8 cellular contexts compared by ENCODE assay signal in genomic region chr19:36489920-36490415, GRCh38. TPM values are rescaled to one million over a fixed set of nuclear protein-coding genes. Genes with fewer than 3 reads are reported as not detected.
DNase-seq lines count a peak whose midpoint lies in the region; ATAC-seq and TF ChIP-seq lines count a peak whose summit lies in the region.

No MANE protein-coding gene starts in this region.

- H2BK120ac ChIP-seq in trophoblast cell (ENCODE audit: insufficient read depth, low read length, poor library complexity), result peak overlapping the region; percentile 32

- peak overlapping the region; percentile 86 for H2AFZ ChIP-seq in OCI-LY7 (ENCODE audit: low read length)
- H2AFZ ChIP-seq in trophoblast cell (ENCODE audit: insufficient read depth, low read length, poor library complexity), result peak overlapping the region; percentile 85

- peak overlapping the region; percentile 93 for H4K8ac ChIP-seq in trophoblast cell (ENCODE audit: low read depth, low read length)

- H3K36me3 ChIP-seq in CD4-positive, CD25-positive, alpha-beta regulatory T cell (ENCODE audit: control insufficient read depth, insufficient read depth, low read length), result no peaks in the 10 kb centered on the region
- peaks cover 32% of the 10 kb centered on the region for H3K36me3 ChIP-seq in OCI-LY7 (ENCODE audit: insufficient read depth, low read length)
- H3K36me3 ChIP-seq in cardiac muscle cell, result no peaks in the 10 kb centered on the region
- H3K36me3 ChIP-seq in trophoblast cell (ENCODE audit: control insufficient read depth in 1 of 2, insufficient read depth in 2 of 2, low read length in 2 of 2), result no peaks in the 10 kb centered on the region
- no peaks in the 10 kb centered on the region for H3K36me3 ChIP-seq in vagina

- peak overlapping the region; percentile 96 to 100 (median 98) for H3K4me3 Mint-ChIP-seq in CD4-positive, CD25-positive, alpha-beta regulatory T cell

- H4K20me1 ChIP-seq in OCI-LY7 (ENCODE audit: insufficient read depth, low read length), result no peaks in the 10 kb centered on the region

- no peak overlapping the region for H3K9ac ChIP-seq in trophoblast cell (ENCODE audit: low read length)

- peak; percentile 46 to 51 for ATAC-seq in CD4-positive, CD25-positive, alpha-beta regulatory T cell (ENCODE audit: low read depth in 2 of 2)
- ATAC-seq in GM19043 (IDR thresholded peaks at IDR 0.05; ENCODE audit: low read depth, unreplicated experiment) (peak; percentile 52), HG03442 (IDR thresholded peaks at IDR 0.05; ENCODE audit: unreplicated experiment) (peak; percentile 46)

- peaks cover 7% of the 10 kb centered on the region for H3K36me3 Mint-ChIP-seq in CD4-positive, CD25-positive, alpha-beta regulatory T cell

- peaks cover 17 to 47% (median 26%) of the 10 kb centered on the region in 4 donors for H3K4me1 Mint-ChIP-seq in CD4-positive, CD25-positive, alpha-beta regulatory T cell

- H3K4me1 ChIP-seq in CD4-positive, CD25-positive, alpha-beta regulatory T cell (ENCODE audit: control insufficient read depth, insufficient read depth, low read length, poor library complexity, severe bottlenecking), result peaks cover 21% of the 10 kb centered on the region
- H3K4me1 ChIP-seq in OCI-LY7 (ENCODE audit: insufficient read depth, low read length, poor library complexity, severe bottlenecking), result peaks cover 52% of the 10 kb centered on the region
- no peaks in the 10 kb centered on the region for H3K4me1 ChIP-seq in cardiac muscle cell (ENCODE audit: low read depth)
- peaks cover 0 to 2% of the 10 kb centered on the region in 2 experiments for H3K4me1 ChIP-seq in trophoblast cell (ENCODE audit: control insufficient read depth in 1 of 2, insufficient read depth in 2 of 2, low read length in 2 of 2)
- peaks cover 19% of the 10 kb centered on the region for H3K4me1 ChIP-seq in vagina

- intact Hi-C loops in OCI-LY7 (cut with micrococcal nuclease; ENCODE audit: unreplicated experiment) (loop anchor here (2.0 to 10.0 kb wide), 3 partner anchors 39 to 365 kb away; partner anchors contain the start of genes ZNF260 and ZNF529), vagina (cut with DNase I) (no loop called here)

- H4K12ac ChIP-seq in trophoblast cell (ENCODE audit: low read depth, low read length), result peak overlapping the region; percentile 100

- H3K9me3 Mint-ChIP-seq in CD4-positive, CD25-positive, alpha-beta regulatory T cell, result peaks cover 0 to 33% (median 5%) of the 10 kb centered on the region in 7 donors

- H2AK5ac ChIP-seq in trophoblast cell (ENCODE audit: low read length), result peak overlapping the region; percentile 85

- peak overlapping the region; percentile 100 for H2BK5ac ChIP-seq in trophoblast cell (ENCODE audit: low read depth, low read length, poor library complexity)

- no peaks in the 10 kb centered on the region for H3K27me3 ChIP-seq in CD4-positive, CD25-positive, alpha-beta regulatory T cell (ENCODE audit: control insufficient read depth, insufficient read depth, low read length)
- no peaks in the 10 kb centered on the region for H3K27me3 ChIP-seq in cardiac muscle cell
- no peaks in the 10 kb centered on the region for H3K27me3 ChIP-seq in trophoblast cell (ENCODE audit: insufficient read depth, low read length)
- no peaks in the 10 kb centered on the region for H3K27me3 ChIP-seq in vagina

- peak overlapping the region; percentile 86 for H3K18ac ChIP-seq in trophoblast cell (ENCODE audit: low read length)

- H3K79me2 ChIP-seq in OCI-LY7 (ENCODE audit: insufficient read depth, low read depth, low read length), result peaks cover 31% of the 10 kb centered on the region
- peaks cover 7% of the 10 kb centered on the region for H3K79me2 ChIP-seq in trophoblast cell (ENCODE audit: control insufficient read depth, insufficient read depth, low read length, poor library complexity)

- TF ChIP-seq CTCF in OCI-LY7 (conservative IDR thresholded peaks at IDR 0.05; ENCODE audit: low read length), result no peak
- no peak for TF ChIP-seq CTCF in cardiac muscle cell (IDR thresholded peaks at IDR 0.05; ENCODE audit: low read depth, low read length)
- TF ChIP-seq CTCF in vagina (IDR thresholded peaks at IDR 0.05), result no peak

- H3K9me3 ChIP-seq in CD4-positive, CD25-positive, alpha-beta regulatory T cell (ENCODE audit: control insufficient read depth in 2 of 2, low read length in 2 of 2), result peaks cover 0 to 7% of the 10 kb centered on the region in 2 experiments
- peaks cover 15% of the 10 kb centered on the region; the same call in 1 of the 2 replicates for H3K9me3 ChIP-seq in OCI-LY7 (ENCODE audit: low read length)
- no peaks in the 10 kb centered on the region for H3K9me3 ChIP-seq in cardiac muscle cell (ENCODE audit: low read depth)
- H3K9me3 ChIP-seq in trophoblast cell (ENCODE audit: insufficient read depth, low read depth, low read length), result peaks cover 3% of the 10 kb centered on the region
- no peaks in the 10 kb centered on the region for H3K9me3 ChIP-seq in vagina

- H3K27me3 Mint-ChIP-seq in CD4-positive, CD25-positive, alpha-beta regulatory T cell, result peaks cover 2% of the 10 kb centered on the region

- TF ChIP-seq POLR2A in vagina (IDR thresholded peaks at IDR 0.05), result no peak

- BruUV-seq in OCI-LY7 (replicated peaks; lab: Mats Ljungman, UMichigan), result TSS peak; percentile 91

- POLR2A ChIA-PET in OCI-LY7 (lab: Charles Lee), result interaction anchor here (0.8 kb wide), 1 partner anchor 93 kb away, joined by 3 read pairs; no protein-coding TSS in a partner anchor

- peak overlapping the region; percentile 93 for H3K27ac ChIP-seq in CD4-positive, CD25-positive, alpha-beta regulatory T cell (ENCODE audit: insufficient read depth, low read length, poor library complexity, severe bottlenecking)
- peak overlapping the region; percentile 90 for H3K27ac ChIP-seq in OCI-LY7 (ENCODE audit: low read depth, low read length, poor library complexity, severe bottlenecking)
- H3K27ac ChIP-seq in cardiac muscle cell, result peak overlapping the region; percentile 99
- peak overlapping the region; percentile 82 for H3K27ac ChIP-seq in trophoblast cell (ENCODE audit: low read depth, low read length)
- H3K27ac ChIP-seq in vagina, result peak overlapping the region; percentile 84

- peak overlapping the region; percentile 100 for H3K27ac Mint-ChIP-seq in CD4-positive, CD25-positive, alpha-beta regulatory T cell

- H3K4me2 ChIP-seq in OCI-LY7 (ENCODE audit: low read length) (peak overlapping the region; percentile 84), trophoblast cell (ENCODE audit: low read length) (peak overlapping the region; percentile 92)

- no peak overlapping the region for H3K23ac ChIP-seq in trophoblast cell (ENCODE audit: low read length)

- peak overlapping the region; percentile 99 for H3K14ac ChIP-seq in trophoblast cell (ENCODE audit: low read length)

- no peaks in the 10 kb centered on the region for H3K9me2 ChIP-seq in OCI-LY7 (ENCODE audit: insufficient read depth, low read length)

- no peak overlapping the region for H2BK12ac ChIP-seq in trophoblast cell (ENCODE audit: low read length)

- DNase-seq in CD4-positive, CD25-positive, alpha-beta regulatory T cell, result peak; percentile 55 to 89 (median 80)
- DNase-seq in OCI-LY7 (ENCODE audit: low spot score) (peak; percentile 93), cardiac muscle cell (ENCODE audit: low read depth in 1 of 2, low spot score in 1 of 2) (peak; percentile 95 to 97), trophoblast cell (peak; percentile 90 to 93), vagina (ENCODE audit: extremely low spot score in 2 of 2) (no peak)
- DNase-seq in activated naive CD4-positive, alpha-beta T cell treated with Interleukin-2 at 50 U/mL for 16 hours, result peak; percentile 75

- peaks cover 8% of the 10 kb centered on the region for H3K79me1 ChIP-seq in trophoblast cell (ENCODE audit: low read length)

- H3K4me3 ChIP-seq in CD4-positive, CD25-positive, alpha-beta regulatory T cell (ENCODE audit: low read depth, low read length), result peak overlapping the region; percentile 89
- H3K4me3 ChIP-seq in OCI-LY7 (ENCODE audit: low read depth, low read length, poor library complexity, severe bottlenecking) (peak overlapping the region; percentile 77), cardiac muscle cell (peak overlapping the region; percentile 83), trophoblast cell (ENCODE audit: low read depth, low read length) (peak overlapping the region; percentile 80), vagina (peak overlapping the region; percentile 62 to 93)

- CTCF ChIA-PET in OCI-LY7 (lab: Charles Lee; ENCODE audit: unreplicated experiment), result no interaction called here

- no CpG with 5 or more reads among the region's 15 CpGs for WGBS in trophoblast cell (ENCODE audit: extremely low coverage, insufficient coverage, insufficient read length)

- H3K4ac ChIP-seq in trophoblast cell (ENCODE audit: low read depth, low read length), result peak overlapping the region; percentile 93

- peak overlapping the region; percentile 97 for H4K91ac ChIP-seq in trophoblast cell (ENCODE audit: low read depth, low read length)

RNA-seq across cellular contexts. Expression of gene ZNF566, which starts 0.6 kb away (rescaled TPM):
- total RNA-seq in CD4-positive, CD25-positive, alpha-beta regulatory T cell, result 7.9 TPM
- 10 to 100 TPM; 13.9 to 20.7 (median 19.1) TPM for polyA plus RNA-seq in CD4-positive, CD25-positive, alpha-beta regulatory T cell
- 16.1 and 29.5 TPM in 2 replicates for total RNA-seq in OCI-LY7 (2014; rRNA removed; shearing (Covaris generic))
- total RNA-seq in OCI-LY7 (2022), result 17.3 and 20.3 TPM in 2 replicates
- total RNA-seq in cardiac muscle cell, result 8.6 and 9.7 TPM in 2 replicates
- 5.2 and 13.2 TPM in 2 replicates for polyA plus RNA-seq in cardiac muscle cell
- 2.6 and 2.7 TPM in 2 replicates for polyA plus RNA-seq in trophoblast cell (2013)
- total RNA-seq in vagina, result 11.3 TPM

RNA-seq across cellular contexts. Expression of gene ZNF260, which starts 38.1 kb away (rescaled TPM):
- 3.2 TPM for total RNA-seq in CD4-positive, CD25-positive, alpha-beta regulatory T cell
- 10 to 100 TPM in 2 of 4 donors, 1 to 10 TPM in 2; 5.5 to 11.1 (median 8.3) TPM for polyA plus RNA-seq in CD4-positive, CD25-positive, alpha-beta regulatory T cell
- total RNA-seq in OCI-LY7 (2014; rRNA removed; shearing (Covaris generic)), result 9.9 and 11.1 TPM in 2 replicates
- total RNA-seq in OCI-LY7 (2022), result 14.5 and 17.5 TPM in 2 replicates
- 10.5 and 12.3 TPM in 2 replicates for total RNA-seq in cardiac muscle cell
- polyA plus RNA-seq in cardiac muscle cell, result 17.5 and 32.0 TPM in 2 replicates
- 13.6 and 14.2 TPM in 2 replicates for polyA plus RNA-seq in trophoblast cell (2013)
- 6.4 TPM for total RNA-seq in vagina

Comparison
In these comparisons a context has a peak if more than half of its experiments do, and no peak if none do; other contexts are left out.
1. DNase-seq: peak in CD4-positive, CD25-positive, alpha-beta regulatory T cell (3 of 3), OCI-LY7 (single experiment), activated naive CD4-positive, alpha-beta T cell treated with Interleukin-2 at 50 U/mL for 16 hours (single experiment), cardiac muscle cell (2 of 2) and trophoblast cell (2 of 2); none in vagina (0 of 2).
2. Peak in every context shown above with its lines, with median percentiles within 50 percentile points of each other: ATAC-seq, H3K27ac ChIP-seq and H3K4me3 ChIP-seq.